8 cellular contexts compared by ENCODE assay signal in genomic region chr19:5680437-5681368, GRCh38. TPM values are rescaled to one million over a fixed set of nuclear protein-coding genes. Genes with fewer than 3 reads are reported as not detected.
A peak's percentile ranks its signal among the peaks of the same experiment; 100 is the strongest.
DNase-seq lines count a peak whose midpoint lies in the region; ATAC-seq and TF ChIP-seq lines count a peak whose summit lies in the region.

TSS of gene HSD11B1L (plus strand) at chr19:5681027. CDS start at chr19:5684833, 3,806 bp downstream.
A gene with protein sequence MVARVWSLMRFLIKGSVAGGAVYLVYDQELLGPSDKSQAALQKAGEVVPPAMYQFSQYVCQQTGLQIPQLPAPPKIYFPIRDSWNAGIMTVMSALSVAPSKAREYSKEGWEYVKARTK (minus strand): TSS chr19:5680516. CDS start chr19:5680486, 30 bp downstream.

- peak; percentile 81 for ATAC-seq in GM19043 (IDR thresholded peaks at IDR 0.05; ENCODE audit: low read depth, unreplicated experiment)
- ATAC-seq in HG03378 (IDR thresholded peaks at IDR 0.05; ENCODE audit: unreplicated experiment): peak; percentile 84

- H3K4me3 ChIP-seq in AG10803 (ENCODE audit: low read length) (peak within 1 kb of the TSS; percentile 99), choroid plexus epithelial cell (ENCODE audit: low read depth, low read length) (peak within 1 kb of the TSS; percentile 92)

- no peak for TF ChIP-seq CTCF in AG10803 (conservative IDR thresholded peaks at IDR 0.05; ENCODE audit: low read length)
- TF ChIP-seq CTCF in choroid plexus epithelial cell (conservative IDR thresholded peaks at IDR 0.05; ENCODE audit: low read depth, low read length): no peak

- DNase-seq in AG10803 (ENCODE audit: low read depth): peak; percentile 99
- DNase-seq in NCI-H460 (ENCODE audit: extremely low read depth, low read depth): peak; percentile 96
- DNase-seq in activated CD4-positive, alpha-beta T cell treated with anti-CD3 and anti-CD28 coated beads for 24 hours (ENCODE audit: low read depth in 2 of 2): peak; percentile 95
- peak; percentile 99 for DNase-seq in choroid plexus epithelial cell (ENCODE audit: low read depth)
- DNase-seq in kidney glomerular epithelial cell (lab: John Stamatoyannopoulos, UW): peak; percentile 95
- peak; percentile 95 to 98 for DNase-seq in stimulated activated CD4-positive, alpha-beta T cell treated with anti-CD3 and anti-CD28 coated beads, Interleukin-1b, Interleukin-23, amount 100 ng/mL, for 1 hour (ENCODE audit: low read depth in 2 of 2)

RNA-seq across cellular contexts. Expression of gene HSD11B1L, which starts in this region (rescaled TPM):
- 2.3 and 3.5 TPM in 2 replicates for total RNA-seq in NCI-H460 (2014; rRNA removed; shearing (Covaris generic))
- polyA plus RNA-seq in NCI-H460 (2014; cell fraction: nucleus; rRNA removed): 5.4 and 6.8 TPM in 2 replicates

RNA-seq across cellular contexts. Expression of the second gene that starts in this region (rescaled TPM):
- 31.4 and 35.8 TPM in 2 replicates for total RNA-seq in NCI-H460 (2014; rRNA removed; shearing (Covaris generic))
- polyA plus RNA-seq in NCI-H460 (2014; cell fraction: nucleus; rRNA removed): 32.2 and 43.2 TPM in 2 replicates

Comparison
In these comparisons a context has a peak if more than half of its experiments do, and no peak if none do; other contexts are left out.
1. Peak in every context shown above with its lines: DNase-seq, ATAC-seq and H3K4me3 ChIP-seq.